8 cellular contexts compared by ENCODE assay signal in genomic region chr12:131711551-131712205, GRCh38. TPM values are rescaled to one million over a fixed set of nuclear protein-coding genes. Genes with fewer than 3 reads are reported as not detected.
DNase-seq lines count a peak whose midpoint lies in the region; ATAC-seq and TF ChIP-seq lines count a peak whose summit lies in the region.

No MANE protein-coding gene starts in this region.

- ATAC-seq in GM21423 (IDR thresholded peaks at IDR 0.05; ENCODE audit: unreplicated experiment): no peak
- ATAC-seq in HG03280 (IDR thresholded peaks at IDR 0.05; ENCODE audit: unreplicated experiment): no peak

- no peaks in the 10 kb centered on the region for H3K9me3 Mint-ChIP-seq in activated naive CD4-positive, alpha-beta T cell treated with anti-CD3 and anti-CD28 coated beads, Interleukin-2, amount 50 U/mL, for 24 hours

- TF ChIP-seq CTCF in kidney epithelial cell (IDR thresholded peaks at IDR 0.05; ENCODE audit: insufficient read depth, low read length, poor library complexity, severe bottlenecking): no peak

- H3K4me1 ChIP-seq in thymus (ENCODE audit: control insufficient read depth, insufficient read depth, low read length): peaks cover 17% of the 10 kb centered on the region

- 2% methylated on average over 37 of the region's 37 CpGs for WGBS in thymus

- H3K27ac ChIP-seq in thymus (ENCODE audit: low read depth): peak overlapping the region; percentile 95

- peaks cover 25% of the 10 kb centered on the region for H3K4me1 Mint-ChIP-seq in activated naive CD4-positive, alpha-beta T cell treated with anti-CD3 and anti-CD28 coated beads, Interleukin-2, amount 50 U/mL, for 24 hours

- H3K4me3 ChIP-seq in kidney epithelial cell (ENCODE audit: low read depth, low read length) (peak overlapping the region; percentile 69), thymus (ENCODE audit: low read length) (peak overlapping the region; percentile 76)

- peaks cover 7% of the 10 kb centered on the region for H3K36me3 Mint-ChIP-seq in activated naive CD4-positive, alpha-beta T cell treated with anti-CD3 and anti-CD28 coated beads, Interleukin-2, amount 50 U/mL, for 24 hours

- H3K36me3 ChIP-seq in kidney epithelial cell (ENCODE audit: control insufficient read depth, insufficient read depth, low read length): peaks cover 1% of the 10 kb centered on the region
- peaks cover 23% of the 10 kb centered on the region for H3K36me3 ChIP-seq in thymus (ENCODE audit: control insufficient read depth, insufficient read depth)

- H3K27me3 ChIP-seq in kidney epithelial cell (ENCODE audit: control insufficient read depth, insufficient read depth, low read length): no peaks in the 10 kb centered on the region
- no peaks in the 10 kb centered on the region for H3K27me3 ChIP-seq in thymus (ENCODE audit: control insufficient read depth, insufficient read depth)

- no peaks in the 10 kb centered on the region for H3K27me3 Mint-ChIP-seq in activated naive CD4-positive, alpha-beta T cell treated with anti-CD3 and anti-CD28 coated beads, Interleukin-2, amount 50 U/mL, for 24 hours

- DNase-seq in activated naive CD4-positive, alpha-beta T cell treated with Interleukin-2 at 50 U/mL for 16 hours: peak; percentile 3
- no peak for DNase-seq in activated naive CD4-positive, alpha-beta T cell (lab: John Stamatoyannopoulos, UW)
- DNase-seq in kidney epithelial cell (ENCODE audit: low read depth) (no peak), NCI-H2196 (lab: John Stamatoyannopoulos, UW; ENCODE audit: unreplicated experiment) (no peak)

- peak overlapping the region; percentile 94 for H3K4me3 Mint-ChIP-seq in activated naive CD4-positive, alpha-beta T cell treated with anti-CD3 and anti-CD28 coated beads, Interleukin-2, amount 50 U/mL, for 24 hours

- no peaks in the 10 kb centered on the region for H3K9me3 ChIP-seq in thymus (ENCODE audit: control insufficient read depth)

- peak overlapping the region; percentile 95 for H3K27ac Mint-ChIP-seq in activated naive CD4-positive, alpha-beta T cell treated with anti-CD3 and anti-CD28 coated beads, Interleukin-2, amount 50 U/mL, for 24 hours

RNA-seq across cellular contexts. Expression of gene SFSWAP, which starts 0.8 kb away (rescaled TPM):
- 27.7 and 31.4 TPM in 2 replicates for total RNA-seq in kidney epithelial cell
- polyA plus RNA-seq in thymus: 39.6 TPM
